Comparison of ENCODE assay signal across 2 cellular contexts in the genomic region with DNA sequence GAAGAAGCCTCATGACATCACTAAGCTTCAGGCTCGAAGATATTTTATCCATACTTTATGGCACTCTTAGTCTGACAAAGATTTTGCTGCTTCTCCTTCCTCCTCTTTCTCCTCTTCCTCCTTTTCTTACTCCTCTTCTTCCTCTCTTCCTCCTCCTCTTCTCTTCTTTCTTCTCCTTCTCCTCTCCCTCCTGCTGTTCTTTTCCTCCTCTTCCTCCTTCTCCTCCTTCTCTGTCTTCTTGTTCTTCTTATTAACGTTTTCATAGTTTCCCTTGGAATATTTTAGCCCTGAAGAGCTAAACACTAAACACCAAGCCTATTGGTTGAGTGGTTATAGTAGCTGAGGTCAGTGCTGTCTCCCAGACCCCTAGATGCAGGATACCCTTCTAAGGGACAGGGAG.
TF ChIP-seq lines count a peak whose summit lies in the region.

No MANE protein-coding gene starts in this region.

TF ChIP-seq in HEK293, 187 proteins besides CTCF, POLR2A, EP300 and RAD21 (continued from another document):
- TF ChIP-seq, protein P1, sequence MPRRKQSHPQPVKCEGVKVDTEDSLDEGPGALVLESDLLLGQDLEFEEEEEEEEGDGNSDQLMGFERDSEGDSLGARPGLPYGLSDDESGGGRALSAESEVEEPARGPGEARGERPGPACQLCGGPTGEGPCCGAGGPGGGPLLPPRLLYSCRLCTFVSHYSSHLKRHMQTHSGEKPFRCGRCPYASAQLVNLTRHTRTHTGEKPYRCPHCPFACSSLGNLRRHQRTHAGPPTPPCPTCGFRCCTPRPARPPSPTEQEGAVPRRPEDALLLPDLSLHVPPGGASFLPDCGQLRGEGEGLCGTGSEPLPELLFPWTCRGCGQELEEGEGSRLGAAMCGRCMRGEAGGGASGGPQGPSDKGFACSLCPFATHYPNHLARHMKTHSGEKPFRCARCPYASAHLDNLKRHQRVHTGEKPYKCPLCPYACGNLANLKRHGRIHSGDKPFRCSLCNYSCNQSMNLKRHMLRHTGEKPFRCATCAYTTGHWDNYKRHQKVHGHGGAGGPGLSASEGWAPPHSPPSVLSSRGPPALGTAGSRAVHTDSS (tag by site-specific recombination; IDR thresholded peaks at IDR 0.05): peak; percentile 82
- TF ChIP-seq ZBTB49 (tag by site-specific recombination; IDR thresholded peaks at IDR 0.05; ENCODE audit: low read depth) (no peak), ZNF366 (tag by site-specific recombination; conservative IDR thresholded peaks at IDR 0.05) (peak; percentile 61), ZNF629 (tag by site-specific recombination; IDR thresholded peaks at IDR 0.05) (peak; percentile 15; the same call in 1 of the 2 replicates)

TF ChIP-seq in K562, 482 proteins besides CTCF, POLR2A, EP300 and RAD21 (continued from another document):
- 0 out of 2 replicates have a peak, but pooled peaks have one; percentile 17 for TF ChIP-seq ZNF512 (tag; IDR thresholded peaks at IDR 0.05)
- TF ChIP-seq, protein P2, sequence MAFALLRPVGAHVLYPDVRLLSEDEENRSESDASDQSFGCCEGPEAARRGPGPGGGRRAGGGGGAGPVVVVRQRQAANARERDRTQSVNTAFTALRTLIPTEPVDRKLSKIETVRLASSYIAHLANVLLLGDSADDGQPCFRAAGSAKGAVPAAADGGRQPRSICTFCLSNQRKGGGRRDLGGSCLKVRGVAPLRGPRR (CRISPR knock-in tag; IDR thresholded peaks at IDR 0.05): no peak
- no peak for TF ChIP-seq SREBF1 (IDR thresholded peaks at IDR 0.05; ENCODE audit: borderline replicate concordance, low read depth, low read length)
- no peak for TF ChIP-seq RERE (CRISPR knock-in tag; IDR thresholded peaks at IDR 0.05; ENCODE audit: borderline replicate concordance)
- no peak for TF ChIP-seq KDM5B (IDR thresholded peaks at IDR 0.05; ENCODE audit: insufficient replicate concordance, low read depth, low read length)
